16 cellular contexts compared by ENCODE assay signal in the genomic region with DNA sequence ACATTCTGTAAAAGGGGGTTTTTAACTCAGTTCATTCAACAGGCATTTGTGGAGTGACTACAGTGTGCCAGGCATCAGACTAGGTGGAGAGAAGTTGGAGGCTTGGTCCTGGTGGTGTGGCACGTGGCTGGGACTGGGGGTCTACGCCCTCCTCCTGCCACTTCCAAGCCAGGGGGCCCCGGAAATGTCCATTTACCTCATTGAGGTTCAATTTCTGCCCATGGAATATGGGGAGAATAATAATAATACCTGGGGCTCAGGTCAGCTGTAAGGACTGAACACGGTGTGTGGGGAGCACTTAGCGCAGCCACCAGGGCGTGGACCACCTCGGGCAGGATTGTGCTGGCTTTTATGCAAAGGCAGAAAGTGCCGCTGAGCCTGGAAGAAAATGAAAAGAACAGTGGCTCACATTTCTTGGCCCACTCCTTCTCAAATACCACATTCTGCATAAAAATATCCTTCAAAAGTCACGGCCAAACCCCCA.
DNase-seq lines count a peak whose midpoint lies in the region; ATAC-seq and TF ChIP-seq lines count a peak whose summit lies in the region.
"Had no signal": no experiment of that assay in that cellular context is flagged by ENCODE, and none has a peak within 500 bp of the region (broad histone marks: within the 10 kb centered on the region; RNA-seq: fewer than 3 reads in every experiment).

No MANE protein-coding gene starts in this region.

- H3K9me3 ChIP-seq in tibial artery, result no peaks in the 10 kb centered on the region
- H3K9me3 ChIP-seq: Caco-2 had no signal

- H3K27ac ChIP-seq in tibial artery, result peak overlapping the region in 1 of 2 donors; percentile 40
- H3K27ac ChIP-seq: SK-N-MC had no signal

- H3K36me3 Mint-ChIP-seq in endothelial cell (ENCODE audit: low read depth, unreplicated experiment), result no peaks in the 10 kb centered on the region
- no peaks in the 10 kb centered on the region for H3K36me3 Mint-ChIP-seq in naive thymus-derived CD8-positive, alpha-beta T cell

- no peak overlapping the region for H3K4me3 Mint-ChIP-seq in endothelial cell (ENCODE audit: unreplicated experiment)
- peak overlapping the region in 6 of 10 donors; percentile 20 to 49 (median 33) for H3K4me3 Mint-ChIP-seq in naive thymus-derived CD8-positive, alpha-beta T cell
- H3K4me3 Mint-ChIP-seq: activated CD8-positive, alpha-beta T cell treated with anti-CD3 and anti-CD28 coated beads, Interleukin-2, amount 10 ng/mL, durations not matched to agents 7 days and 5 days had no signal

- peak; percentile 21 for DNase-seq in activated effector memory CD4-positive, alpha-beta T cell treated with anti-CD3 and anti-CD28 coated beads, Interleukin-2, amount 50 U/mL, for 16 hours
- no peak for DNase-seq in activated effector memory CD4-positive, alpha-beta T cell treated with Interleukin-2 at 50 U/mL for 16 hours
- DNase-seq in endothelial cell (ENCODE audit: low spot score), result no peak
- DNase-seq in naive thymus-derived CD8-positive, alpha-beta T cell, result no peak
- no peak for DNase-seq in tibial artery
- DNase-seq in activated CD8-positive, alpha-beta memory T cell treated with anti-CD3 and anti-CD28 coated beads, Interleukin-2, amount 50 U/mL, for 4 hours, result no peak
- no peak for DNase-seq in dermis blood vessel endothelial cell
- DNase-seq in NCI-H226, result no peak
- DNase-seq: 8988T; activated CD8-positive, alpha-beta T cell treated with anti-CD3 and anti-CD28 coated beads, Interleukin-2, amount 10 ng/mL, durations not matched to agents 7 days and 5 days; Caco-2; NCI-H2227 treated with DMSO at 0.1 percent for 48 hours; OCI-M1; stimulated activated CD8-positive, alpha-beta memory T cell treated with anti-CD3 and anti-CD28 coated beads, Interleukin-4, amount 100 ng/mL, for 48 hours had no signal

- peaks cover 34% of the 10 kb centered on the region for H3K4me1 Mint-ChIP-seq in endothelial cell (ENCODE audit: unreplicated experiment)
- H3K4me1 Mint-ChIP-seq in naive thymus-derived CD8-positive, alpha-beta T cell, result peaks cover 0 to 16% (median 5%) of the 10 kb centered on the region in 4 donors

- peak overlapping the region; percentile 93 for H3K27ac Mint-ChIP-seq in endothelial cell (ENCODE audit: unreplicated experiment)
- peak overlapping the region in 1 of 10 donors; percentile 53 for H3K27ac Mint-ChIP-seq in naive thymus-derived CD8-positive, alpha-beta T cell
- H3K27ac Mint-ChIP-seq: activated CD8-positive, alpha-beta T cell treated with anti-CD3 and anti-CD28 coated beads, Interleukin-2, amount 10 ng/mL, durations not matched to agents 7 days and 5 days; activated T-helper 2 cell treated with anti-CD3 and anti-CD28 coated beads, Interferon-gamma antibody, Interleukin-2, Interleukin-4, amounts not matched to agents 10 μg/mL and 5 μg/mL and 100 μg/mL, durations not matched to agents 14 hours and 24 hours and 36 hours had no signal

- intact Hi-C loops in tibial artery (cut with DNase I; ENCODE audit: low total_unique reads), result no loop called here

- no peak for ATAC-seq in naive thymus-derived CD8-positive, alpha-beta T cell
- ATAC-seq: activated CD8-positive, alpha-beta T cell treated with anti-CD3 and anti-CD28 coated beads, Interleukin-2, amount 10 ng/mL, durations not matched to agents 7 days and 5 days had no signal

- no peaks in the 10 kb centered on the region for H3K27me3 Mint-ChIP-seq in endothelial cell (ENCODE audit: unreplicated experiment)
- H3K27me3 Mint-ChIP-seq in naive thymus-derived CD8-positive, alpha-beta T cell, result peaks cover 6 to 20% (median 15%) of the 10 kb centered on the region in 5 donors

- no peaks in the 10 kb centered on the region for H3K36me3 ChIP-seq in tibial artery

- no peak for TF ChIP-seq CTCF in endothelial cell (IDR thresholded peaks at IDR 0.05; ENCODE audit: unreplicated experiment)
- no peak for TF ChIP-seq CTCF in tibial artery (IDR thresholded peaks at IDR 0.05)

- peak overlapping the region; percentile 8 to 26 for H3K4me3 ChIP-seq in tibial artery
- H3K4me3 ChIP-seq: SK-N-MC had no signal

- POLR2A ChIA-PET in naive thymus-derived CD8-positive, alpha-beta T cell (lab: Charles Lee), result no interaction called here

- H3K4me1 ChIP-seq in tibial artery, result peaks cover 0 to 39% (median 25%) of the 10 kb centered on the region in 4 donors
- H3K4me1 ChIP-seq: Caco-2 had no signal

- H3K27me3 ChIP-seq in tibial artery, result no peaks in the 10 kb centered on the region

- H3K9me3 Mint-ChIP-seq in endothelial cell (ENCODE audit: unreplicated experiment), result no peaks in the 10 kb centered on the region
- no peaks in the 10 kb centered on the region for H3K9me3 Mint-ChIP-seq in naive thymus-derived CD8-positive, alpha-beta T cell
- H3K9me3 Mint-ChIP-seq: activated T-helper 2 cell treated with anti-CD3 and anti-CD28 coated beads, Interferon-gamma antibody, Interleukin-2, Interleukin-4, amounts not matched to agents 10 μg/mL and 5 μg/mL and 100 μg/mL, durations not matched to agents 14 hours and 24 hours and 36 hours had no signal
